ENCODE assay signal across 11 cellular contexts in genomic region chr19:6891761-6892385, GRCh38. TPM values are rescaled to one million over a fixed set of nuclear protein-coding genes. Genes with fewer than 3 reads are reported as not detected.
DNase-seq lines count a peak whose midpoint lies in the region; FAIRE-seq and TF ChIP-seq lines count a peak whose summit lies in the region.
"Had no signal": no experiment of that assay in that cellular context is flagged by ENCODE, and none has a peak within 500 bp of the region (broad histone marks: within the 10 kb centered on the region; RNA-seq: fewer than 3 reads in every experiment).

No MANE protein-coding gene starts in this region.

- H3K27me3 ChIP-seq in A673 (replicated peaks; ENCODE audit: insufficient read depth, low read depth, low read length, poor library complexity), result no peaks in the 10 kb centered on the region

- H3K4me1 ChIP-seq in A673 (ENCODE audit: insufficient read depth, low read length, poor library complexity, severe bottlenecking), result no peaks in the 10 kb centered on the region

- peak; percentile 40 for DNase-seq in A673 (ENCODE audit: low spot score)
- peak; percentile 19 for DNase-seq in GM12892 (ENCODE audit: insufficient read length)
- DNase-seq in SK-N-MC (ENCODE audit: low read depth, low spot score), result peak; percentile 84
- DNase-seq in central memory CD4-positive, alpha-beta T cell, result peak; percentile 40
- no peak for DNase-seq in RCC 7860 (ENCODE audit: low spot score)
- DNase-seq in COLO668 (lab: John Stamatoyannopoulos, UW; ENCODE audit: unreplicated experiment), result no peak
- DNase-seq in NCI-H1048 (lab: John Stamatoyannopoulos, UW), result no peak
- no peak for DNase-seq in effector CD8-positive, alpha-beta T cell (lab: John Stamatoyannopoulos, UW)
- DNase-seq: NCI-H1105, NCI-H748 treated with DMSO at 0.1 percent for 48 hours had no signal

- TF ChIP-seq CTCF in A673 (conservative IDR thresholded peaks at IDR 0.05; ENCODE audit: low read depth, low read length), result no peak

- no peak overlapping the region for H3K27ac ChIP-seq in A673 (ENCODE audit: low read depth, low read length, poor library complexity, severe bottlenecking)
- H3K27ac ChIP-seq in SK-N-MC, result peak overlapping the region; percentile 18; the same call in 1 of the 2 replicates

- intact Hi-C loops in A673 (cut with micrococcal nuclease; ENCODE audit: unreplicated experiment), result no loop called here

- FAIRE-seq in GM12892 (lab: Jason Lieb, UNC) (peak; percentile 69), RCC 7860 (lab: Jason Lieb, UNC) (no peak)
- FAIRE-seq: keratinocyte had no signal

- no peak for TF ChIP-seq POLR2A in GM12892 (IDR thresholded peaks at IDR 0.05; ENCODE audit: low read depth, low read length)

- no peak overlapping the region for H3K9ac ChIP-seq in SK-N-MC (ENCODE audit: insufficient read length)

- no TSS peak for BruUV-seq in A673 (replicated peaks; lab: Mats Ljungman, UMichigan)

- H3K4me3 ChIP-seq in A673 (ENCODE audit: low read depth, low read length, poor library complexity, severe bottlenecking) (no peak overlapping the region), SK-N-MC (no peak overlapping the region)

- H3K9me3 ChIP-seq in A673 (ENCODE audit: low read depth, low read length, poor library complexity, severe bottlenecking), result no peaks in the 10 kb centered on the region
- no peaks in the 10 kb centered on the region for H3K9me3 ChIP-seq in SK-N-MC (ENCODE audit: low read depth, low read length)

- POLR2A ChIA-PET in A673 (lab: Charles Lee; ENCODE audit: low non-redundant PET), result no interaction called here

- CTCF ChIA-PET in A673 (lab: Charles Lee), result no interaction called here

- H3K36me3 ChIP-seq in A673 (ENCODE audit: insufficient read depth, low read length, poor library complexity, severe bottlenecking) (no peaks in the 10 kb centered on the region), SK-N-MC (ENCODE audit: insufficient read depth, low read length) (no peaks in the 10 kb centered on the region)

RNA-seq across cellular contexts. Expression of gene ADGRE1, which starts 4.5 kb away (rescaled TPM):
- total RNA-seq in A673 (2021), result 0.09 TPM in 1 of 2 replicates, not detected in the other
- polyA plus RNA-seq in GM12892 (2012; ENCODE audit: missing spikeins), result 3.9 TPM
- polyA plus RNA-seq: keratinocyte had no signal

Comparison
In these comparisons a context has a peak if more than half of its experiments do, and no peak if none do; other contexts are left out.
1. DNase-seq: peak in A673 (single experiment), GM12892 (single experiment), SK-N-MC (single experiment) and central memory CD4-positive, alpha-beta T cell (single experiment); none in RCC 7860 (single experiment), COLO668 (single experiment), NCI-H1048 (single experiment) and effector CD8-positive, alpha-beta T cell (single experiment).